In the genomic region with DNA sequence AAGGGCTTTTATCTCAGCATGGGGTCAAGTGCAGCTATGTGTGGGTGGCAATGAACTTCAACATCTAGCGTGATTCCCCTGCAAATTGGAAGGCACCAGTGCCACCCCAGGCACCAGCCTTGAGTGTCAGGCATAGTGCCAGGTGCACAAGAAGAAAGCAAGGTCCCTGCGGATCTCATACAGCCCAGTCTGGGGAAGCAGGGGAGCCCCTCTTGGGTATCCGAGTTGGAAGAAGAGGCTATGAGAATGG, we compare ENCODE assay signal across 8 cellular contexts.
DNase-seq lines count a peak whose midpoint lies in the region; ATAC-seq and TF ChIP-seq lines count a peak whose summit lies in the region.

No MANE protein-coding gene starts in this region.

- no peak for ATAC-seq in left ventricle myocardium superior
- no peak for ATAC-seq in mucosa of descending colon
- no peak for ATAC-seq in GM18498 (IDR thresholded peaks at IDR 0.05; ENCODE audit: unreplicated experiment)

- H3K27ac ChIP-seq in right atrium auricular region = peak overlapping the region; percentile 77 to 79
- H3K27ac ChIP-seq in mammary epithelial cell (ENCODE audit: insufficient read depth, low read depth, low read length) = no peak overlapping the region

- dilution Hi-C loops in mammary epithelial cell (cut with HindIII; ENCODE audit: low sequenced_read_pairs) = loop anchor here (10.0 kb wide), 1 partner anchor 258 kb away; no protein-coding TSS in a partner anchor

- H3K4me1 ChIP-seq in right atrium auricular region (peaks cover 0 to 17% of the 10 kb centered on the region in 2 donors), mammary epithelial cell (ENCODE audit: insufficient read depth, low read length) (no peaks in the 10 kb centered on the region), mucosa of descending colon (ENCODE audit: low read depth) (peaks cover 4% of the 10 kb centered on the region)

- H3K9me3 ChIP-seq in right atrium auricular region (no peaks in the 10 kb centered on the region), mammary epithelial cell (replicated peaks; ENCODE audit: insufficient read depth, low read length) (no peaks in the 10 kb centered on the region), mucosa of descending colon (no peaks in the 10 kb centered on the region)

- 0% methylated on average over 3 of the region's 3 CpGs for WGBS in mammary epithelial cell (ENCODE audit: low coverage, missing lambda C conversion rate)

- peak overlapping the region; percentile 17 for H3K9ac ChIP-seq in mammary epithelial cell (ENCODE audit: insufficient read depth, low read length)

- H3K27me3 ChIP-seq in right atrium auricular region (no peaks in the 10 kb centered on the region), mammary epithelial cell (ENCODE audit: insufficient read depth, low read length) (no peaks in the 10 kb centered on the region)

- H3K4me3 ChIP-seq in right atrium auricular region = peak overlapping the region; percentile 32 to 57
- H3K4me3 ChIP-seq in mammary epithelial cell (replicated peaks in 1 of 3; ENCODE audit: insufficient read depth in 1 of 3, low read depth in 2 of 3, low read length in 3 of 3) = peak overlapping the region; percentile 53 to 65 (median 64)
- H3K4me3 ChIP-seq in mucosa of descending colon = peak overlapping the region; percentile 27

- no peaks in the 10 kb centered on the region for H4K20me1 ChIP-seq in mammary epithelial cell (ENCODE audit: insufficient read depth, low read length)

- intact Hi-C loops in left ventricle myocardium superior (cut with micrococcal nuclease) (no loop called here), mammary epithelial cell (cut with micrococcal nuclease) (loop anchor here (2.0 to 10.0 kb wide), 6 partner anchors 90 to 894 kb away; a partner anchor contains a TSS), mucosa of descending colon (cut with DNase I, micrococcal nuclease) (no loop called here)

- no peak for DNase-seq in right atrium auricular region (ENCODE audit: low spot score)
- DNase-seq in left ventricle myocardium superior = no peak
- no peak for DNase-seq in mammary epithelial cell
- DNase-seq in mucosa of descending colon = no peak
- no peak for DNase-seq in GM20000 (ENCODE audit: low spot score)
- DNase-seq in stimulated activated CD4-positive, alpha-beta T cell treated with anti-CD3 and anti-CD28 coated beads, Interleukin-12 subunit alpha, Interleukin-12 subunit beta, amount 100 ng/mL, for 4 hours = no peak
- no peak for DNase-seq in mucosa of gallbladder (ENCODE audit: low spot score)

- in situ Hi-C loops in mammary epithelial cell (cut with MboI; ENCODE audit: low sequenced_read_pairs in 2 of 2) = loop anchor here in 1 of 2 donors (25.0 kb wide), 1 partner anchor 240 kb away; no protein-coding TSS in a partner anchor

- H2AFZ ChIP-seq in mammary epithelial cell (ENCODE audit: low read depth, low read length) = peak overlapping the region; percentile 94

- TF ChIP-seq CTCF in right atrium auricular region (IDR thresholded peaks at IDR 0.05) (no peak), mammary epithelial cell (conservative IDR thresholded peaks at IDR 0.05 in 1 of 2, IDR thresholded peaks at IDR 0.05 in 1 of 2; ENCODE audit: extremely low read depth in 1 of 2, insufficient read depth in 1 of 2, low read depth in 1 of 2, low read length in 2 of 2) (no peak), mucosa of descending colon (IDR thresholded peaks at IDR 0.05) (no peak), GM20000 (IDR thresholded peaks at IDR 0.05; ENCODE audit: extremely low read depth, missing control alignments) (no peak)

- no peaks in the 10 kb centered on the region for H3K79me2 ChIP-seq in mammary epithelial cell (ENCODE audit: insufficient read depth, low read length)

- peak overlapping the region; percentile 93 for H3K4me2 ChIP-seq in mammary epithelial cell (ENCODE audit: insufficient read depth, low read depth, low read length)

- BruUV-seq in mammary epithelial cell (replicated peaks; lab: Mats Ljungman, UMichigan) = no TSS peak

- CTCF ChIA-PET in mammary epithelial cell (lab: Charles Lee; ENCODE audit: low non-redundant PET) = interaction anchor here (0.6 to 1.1 kb wide), 2 partner anchors 255 to 303 kb away, joined by 3 to 5 read pairs; no protein-coding TSS in a partner anchor

- H3K36me3 ChIP-seq in right atrium auricular region (no peaks in the 10 kb centered on the region), mammary epithelial cell (ENCODE audit: insufficient read depth, low read length) (no peaks in the 10 kb centered on the region), mucosa of descending colon (ENCODE audit: low read depth) (no peaks in the 10 kb centered on the region)
